In genomic region chr14:65312859-65313258, GRCh38 we compare ENCODE assay signal across 19 cellular contexts.
"Had no signal": no experiment of that assay in that cellular context is flagged by ENCODE, and none has a peak within 500 bp of the region (broad histone marks: within the 10 kb centered on the region; RNA-seq: fewer than 3 reads in every experiment).

No MANE protein-coding gene starts in this region.

- H3K9me3 ChIP-seq: adrenal gland, mucosa of descending colon, neutrophil, thoracic aorta had no signal

- ATAC-seq: activated T-cell treated with anti-CD3 and anti-CD28 coated beads, Interleukin-2, amount 50 U/mL, for 4 hours; gastroesophageal sphincter; left lobe of liver; mucosa of descending colon; naive thymus-derived CD8-positive, alpha-beta T cell had no signal

- H3K4me3 ChIP-seq: adrenal gland, cardiac muscle cell, gastroesophageal sphincter, mucosa of descending colon, thoracic aorta had no signal

- H2AFZ ChIP-seq: parathyroid adenoma had no signal

- H3K27me3 Mint-ChIP-seq: activated CD4-positive, alpha-beta memory T cell treated with anti-CD3 and anti-CD28 coated beads for 36 hours; naive thymus-derived CD8-positive, alpha-beta T cell had no signal

- H3K36me3 ChIP-seq: adrenal gland, cardiac muscle cell, gastroesophageal sphincter, neutrophil, thoracic aorta had no signal

- H3K79me2 ChIP-seq: parathyroid adenoma had no signal

- H3K36me3 Mint-ChIP-seq: activated CD4-positive, alpha-beta memory T cell treated with anti-CD3 and anti-CD28 coated beads for 36 hours had no signal

- H3K27ac Mint-ChIP-seq: activated CD4-positive, alpha-beta memory T cell treated with anti-CD3 and anti-CD28 coated beads for 36 hours had no signal

- H3K4me1 ChIP-seq: adrenal gland, gastroesophageal sphincter, parathyroid adenoma had no signal

- H3K9me3 Mint-ChIP-seq: activated T-cell treated with anti-CD3 and anti-CD28 coated beads, Interleukin-2, amount 50 U/mL, for 4 hours had no signal

- H3K9ac ChIP-seq: parathyroid adenoma had no signal

- DNase-seq: activated CD4-positive, alpha-beta memory T cell treated with anti-CD3 and anti-CD28 coated beads for 36 hours; activated CD4-positive, alpha-beta T cell treated with anti-CD3 and anti-CD28 coated beads for 1 hour; activated effector memory CD4-positive, alpha-beta T cell treated with Interleukin-2 at 50 U/mL for 16 hours; activated naive CD4-positive, alpha-beta T cell treated with anti-CD3 and anti-CD28 coated beads, Interleukin-2, amount 50 U/mL, for 16 hours; activated T-cell treated with anti-CD3 and anti-CD28 coated beads, Interleukin-2, amount 50 U/mL, for 4 hours; adrenal gland; mammary epithelial cell; mucosa of descending colon; naive thymus-derived CD8-positive, alpha-beta T cell; stimulated activated CD4-positive, alpha-beta T cell treated with anti-CD3 and anti-CD28 coated beads, Interleukin-12 subunit alpha, Interleukin-12 subunit beta, amount 100 ng/mL, for 4 hours; stimulated activated CD4-positive, alpha-beta T cell treated with anti-CD3 and anti-CD28 coated beads, Interleukin-2, amount 100 ng/mL, for 24 hours; T-helper 9 cell had no signal

- H3K27me3 ChIP-seq: adrenal gland, cardiac muscle cell, gastroesophageal sphincter, neutrophil had no signal

- H3K27ac ChIP-seq: adrenal gland, cardiac muscle cell, epithelial cell of prostate, gastroesophageal sphincter, neutrophil, parathyroid adenoma, thoracic aorta had no signal

- H3K4me3 Mint-ChIP-seq: activated CD4-positive, alpha-beta memory T cell treated with anti-CD3 and anti-CD28 coated beads for 36 hours; activated T-cell treated with anti-CD3 and anti-CD28 coated beads, Interleukin-2, amount 50 U/mL, for 4 hours; naive thymus-derived CD8-positive, alpha-beta T cell had no signal
